In genomic region chr4:39456946-39457763, GRCh38 we compare ENCODE assay signal across 8 cellular contexts. TPM values are rescaled to one million over a fixed set of nuclear protein-coding genes. Genes with fewer than 3 reads are reported as not detected.
A peak's percentile ranks its signal among the peaks of the same experiment; 100 is the strongest.
DNase-seq lines count a peak whose midpoint lies in the region; ATAC-seq and TF ChIP-seq lines count a peak whose summit lies in the region.

No MANE protein-coding gene starts in this region.

- H3K4me1 ChIP-seq in stomach, result peaks cover 14 to 71% (median 50%) of the 10 kb centered on the region in 4 donors

- H3K27me3 Mint-ChIP-seq in T-helper 2 cell treated with Interferon-gamma antibody and Interleukin-4, amounts not matched to agents 5 μg/mL and 100 μg/mL, for 36 hours (ENCODE audit: low read depth), result peaks cover 2% of the 10 kb centered on the region
- no peaks in the 10 kb centered on the region for H3K27me3 Mint-ChIP-seq in activated T-helper 1 cell treated with anti-CD3 and anti-CD28 coated beads, Interleukin-12 subunit alpha, Interleukin-12 subunit beta, Interleukin-2, Interleukin-4 antibody, amounts not matched to agents 30 ng/mL and 10 ng/mL and 1 ng/mL, durations not matched to agents 14 hours and 24 hours and 36 hours (ENCODE audit: insufficient read depth)

- peak overlapping the region; percentile 99 for H3K4me3 Mint-ChIP-seq in T-helper 2 cell treated with Interferon-gamma antibody and Interleukin-4, amounts not matched to agents 5 μg/mL and 100 μg/mL, for 36 hours
- H3K4me3 Mint-ChIP-seq in activated T-helper 1 cell treated with anti-CD3 and anti-CD28 coated beads, Interleukin-12 subunit alpha, Interleukin-12 subunit beta, Interleukin-2, Interleukin-4 antibody, amounts not matched to agents 30 ng/mL and 10 ng/mL and 1 ng/mL, durations not matched to agents 14 hours and 24 hours and 36 hours, result peak overlapping the region; percentile 99

- no peaks in the 10 kb centered on the region for H3K9me3 ChIP-seq in iPS-18c (ENCODE audit: control insufficient read depth, insufficient read depth, low read length)
- H3K9me3 ChIP-seq in stomach, result no peaks in the 10 kb centered on the region

- WGBS in stomach, 5 donors, result 56 to 64% (median 59%) methylated on average over 10 of the region's 10 CpGs

- no peak for TF ChIP-seq EP300 in stomach (IDR thresholded peaks at IDR 0.05)

- DNase-seq in T-helper 2 cell treated with Interferon-gamma antibody and Interleukin-4, amounts not matched to agents 5 μg/mL and 100 μg/mL, for 36 hours (ENCODE audit: low spot score), result no peak
- no peak for DNase-seq in T-helper 2 cell
- DNase-seq in activated T-helper 1 cell treated with anti-CD3 and anti-CD28 coated beads, Interleukin-12 subunit alpha, Interleukin-12 subunit beta, Interleukin-2, Interleukin-4 antibody, amounts not matched to agents 30 ng/mL and 10 ng/mL and 1 ng/mL, durations not matched to agents 14 hours and 24 hours and 36 hours (ENCODE audit: low spot score), result no peak
- no peak for DNase-seq in stomach
- DNase-seq in 8988T, result no peak
- no peak for DNase-seq in COLO829 (ENCODE audit: low spot score)

- peaks cover 36% of the 10 kb centered on the region for H3K4me1 Mint-ChIP-seq in T-helper 2 cell treated with Interferon-gamma antibody and Interleukin-4, amounts not matched to agents 5 μg/mL and 100 μg/mL, for 36 hours (ENCODE audit: low read depth)
- peaks cover 65% of the 10 kb centered on the region for H3K4me1 Mint-ChIP-seq in activated T-helper 1 cell treated with anti-CD3 and anti-CD28 coated beads, Interleukin-12 subunit alpha, Interleukin-12 subunit beta, Interleukin-2, Interleukin-4 antibody, amounts not matched to agents 30 ng/mL and 10 ng/mL and 1 ng/mL, durations not matched to agents 14 hours and 24 hours and 36 hours (ENCODE audit: low read depth)

- H3K4me3 ChIP-seq in iPS-18c (ENCODE audit: insufficient read depth, low read depth, low read length), result peak overlapping the region; percentile 93
- peak overlapping the region; percentile 74 to 81 (median 77) for H3K4me3 ChIP-seq in stomach

- intact Hi-C loops in activated T-helper 1 cell treated with anti-CD3 and anti-CD28 coated beads, Interleukin-12 subunit alpha, Interleukin-12 subunit beta, Interleukin-2, Interleukin-4 antibody, amounts not matched to agents 30 ng/mL and 10 ng/mL and 1 ng/mL, durations not matched to agents 14 hours and 24 hours and 36 hours (cut with micrococcal nuclease), result loop anchor here (5.0 kb wide), 4 partner anchors 170 to 1565 kb away; partner anchors contain the start of genes TBC1D1 and TMEM156
- intact Hi-C loops in stomach (cut with DNase I; ENCODE audit: low total_unique reads), result no loop called here

- no peaks in the 10 kb centered on the region for H3K9me3 Mint-ChIP-seq in T-helper 2 cell treated with Interferon-gamma antibody and Interleukin-4, amounts not matched to agents 5 μg/mL and 100 μg/mL, for 36 hours
- H3K9me3 Mint-ChIP-seq in activated T-helper 1 cell treated with anti-CD3 and anti-CD28 coated beads, Interleukin-12 subunit alpha, Interleukin-12 subunit beta, Interleukin-2, Interleukin-4 antibody, amounts not matched to agents 30 ng/mL and 10 ng/mL and 1 ng/mL, durations not matched to agents 14 hours and 24 hours and 36 hours, result no peaks in the 10 kb centered on the region

- no peaks in the 10 kb centered on the region for H3K27me3 ChIP-seq in stomach

- H3K27ac ChIP-seq in stomach, result peak overlapping the region in 4 of 5 donors; percentile 94 to 98 (median 96)

- ATAC-seq in HG03565 (IDR thresholded peaks at IDR 0.05; ENCODE audit: unreplicated experiment), result no peak

- H3K27ac Mint-ChIP-seq in T-helper 2 cell treated with Interferon-gamma antibody and Interleukin-4, amounts not matched to agents 5 μg/mL and 100 μg/mL, for 36 hours, result peak overlapping the region; percentile 99
- peak overlapping the region; percentile 99 for H3K27ac Mint-ChIP-seq in activated T-helper 1 cell treated with anti-CD3 and anti-CD28 coated beads, Interleukin-12 subunit alpha, Interleukin-12 subunit beta, Interleukin-2, Interleukin-4 antibody, amounts not matched to agents 30 ng/mL and 10 ng/mL and 1 ng/mL, durations not matched to agents 14 hours and 24 hours and 36 hours

- no peak for TF ChIP-seq POLR2A in stomach (IDR thresholded peaks at IDR 0.05)

- TF ChIP-seq CTCF in stomach (IDR thresholded peaks at IDR 0.05), result no peak

- peaks cover 62% of the 10 kb centered on the region for H3K36me3 Mint-ChIP-seq in T-helper 2 cell treated with Interferon-gamma antibody and Interleukin-4, amounts not matched to agents 5 μg/mL and 100 μg/mL, for 36 hours (ENCODE audit: low read depth)
- peaks cover 62% of the 10 kb centered on the region for H3K36me3 Mint-ChIP-seq in activated T-helper 1 cell treated with anti-CD3 and anti-CD28 coated beads, Interleukin-12 subunit alpha, Interleukin-12 subunit beta, Interleukin-2, Interleukin-4 antibody, amounts not matched to agents 30 ng/mL and 10 ng/mL and 1 ng/mL, durations not matched to agents 14 hours and 24 hours and 36 hours (ENCODE audit: low read depth)

- H3K36me3 ChIP-seq in stomach, result peaks cover 50 to 68% (median 60%) of the 10 kb centered on the region in 4 donors

RNA-seq across cellular contexts. Expression of gene RPL9, which starts 1.6 kb away (rescaled TPM):
- 1,540 and 1,586 TPM in 2 replicates for total RNA-seq in activated T-helper 1 cell treated with anti-CD3 and anti-CD28 coated beads, Interleukin-12 subunit alpha, Interleukin-12 subunit beta, Interleukin-2, Interleukin-4 antibody, amounts not matched to agents 30 ng/mL and 10 ng/mL and 1 ng/mL, durations not matched to agents 14 hours and 24 hours and 36 hours
- total RNA-seq in stomach, result 1,000 to 10,000 TPM in 4 of 5 donors, 100 to 1,000 TPM in 1; 964 to 4,990 (median 2,883) TPM
- polyA plus RNA-seq in stomach, result 1,000 to 10,000 TPM; 2,170 to 4,250 (median 2,805) TPM

RNA-seq across cellular contexts. Expression of gene LIAS, which starts 1.7 kb away (rescaled TPM):
- 28.6 and 29.7 TPM in 2 replicates for total RNA-seq in activated T-helper 1 cell treated with anti-CD3 and anti-CD28 coated beads, Interleukin-12 subunit alpha, Interleukin-12 subunit beta, Interleukin-2, Interleukin-4 antibody, amounts not matched to agents 30 ng/mL and 10 ng/mL and 1 ng/mL, durations not matched to agents 14 hours and 24 hours and 36 hours
- 10 to 100 TPM; 12.3 to 36.2 (median 16.1) TPM for total RNA-seq in stomach
- polyA plus RNA-seq in stomach, result 10 to 100 TPM; 10.4 to 31.9 (median 21.2) TPM

RNA-seq across cellular contexts. Expression of gene KLB, which starts 50.4 kb away (rescaled TPM):
- not detected in 2 replicates for total RNA-seq in activated T-helper 1 cell treated with anti-CD3 and anti-CD28 coated beads, Interleukin-12 subunit alpha, Interleukin-12 subunit beta, Interleukin-2, Interleukin-4 antibody, amounts not matched to agents 30 ng/mL and 10 ng/mL and 1 ng/mL, durations not matched to agents 14 hours and 24 hours and 36 hours
- total RNA-seq in stomach, result under 1 TPM in 1 of 5 donors, not detected in 4; 0.18 TPM
- polyA plus RNA-seq in stomach, result under 1 TPM; 0.06 to 0.61 (median 0.10) TPM
